In the genomic region with DNA sequence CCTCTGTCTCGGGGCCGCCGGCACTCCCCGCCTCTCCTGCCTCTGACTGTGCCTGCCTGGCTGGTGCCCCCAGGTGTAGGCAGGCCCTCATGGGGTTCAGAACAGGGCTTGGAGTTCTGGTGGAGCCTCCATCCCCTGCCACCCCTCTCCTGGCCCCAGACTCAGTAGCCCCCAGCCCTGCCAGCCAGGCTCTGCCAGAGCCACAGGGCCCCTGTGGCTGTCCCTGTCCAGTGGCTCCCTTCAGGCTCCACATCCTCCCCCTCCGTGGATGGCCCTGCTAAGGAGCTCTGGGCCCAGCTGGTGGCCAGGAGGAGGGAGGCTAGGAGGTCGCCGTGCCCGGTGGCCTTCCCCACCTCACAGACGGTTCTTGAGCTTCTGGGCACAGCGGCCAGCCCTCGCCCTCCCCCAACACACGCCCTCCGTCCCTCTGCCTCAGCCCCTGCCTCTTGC, we compare ENCODE assay signal across 14 cellular contexts. TPM values are rescaled to one million over a fixed set of nuclear protein-coding genes. Genes with fewer than 3 reads are reported as not detected.
A peak's percentile ranks its signal among the peaks of the same experiment; 100 is the strongest.
DNase-seq lines count a peak whose midpoint lies in the region; ATAC-seq, FAIRE-seq and TF ChIP-seq lines count a peak whose summit lies in the region.
"Had no signal": no experiment of that assay in that cellular context is flagged by ENCODE, and none has a peak within 500 bp of the region (broad histone marks: within the 10 kb centered on the region; RNA-seq: fewer than 3 reads in every experiment).

No MANE protein-coding gene starts in this region.

- intact Hi-C loops in colonic mucosa (cut with DNase I) (no loop called here), lower lobe of right lung (cut with DNase I) (no loop called here)

- H3K9me3 ChIP-seq in HUES64 (ENCODE audit: insufficient read depth, low read depth, low read length) (no peaks in the 10 kb centered on the region), colonic mucosa (no peaks in the 10 kb centered on the region), lower lobe of right lung (no peaks in the 10 kb centered on the region), suprapubic skin (no peaks in the 10 kb centered on the region)
- H3K9me3 ChIP-seq: Caco-2 had no signal

- H3K36me3 ChIP-seq in HUES64 (ENCODE audit: insufficient read depth, low read length): no peaks in the 10 kb centered on the region
- no peaks in the 10 kb centered on the region for H3K36me3 ChIP-seq in colonic mucosa
- no peaks in the 10 kb centered on the region for H3K36me3 ChIP-seq in lower lobe of right lung
- H3K36me3 ChIP-seq in suprapubic skin: no peaks in the 10 kb centered on the region

- TF ChIP-seq POLR2A in suprapubic skin (IDR thresholded peaks at IDR 0.05): no peak

- ATAC-seq in lower lobe of right lung: no peak
- ATAC-seq: stimulated activated memory B cell treated with anti-CD40 and anti-IgM and Interleukin-4, amounts not matched to agents 10 μg/mL and 1 μg/mL and 100 μg/mL, for 72 hours had no signal

- H3K4me3 ChIP-seq in HUES64 (ENCODE audit: low read length) (no peak overlapping the region), colonic mucosa (no peak overlapping the region), lower lobe of right lung (no peak overlapping the region), suprapubic skin (no peak overlapping the region)

- TF ChIP-seq EP300 in suprapubic skin (IDR thresholded peaks at IDR 0.05): no peak

- FAIRE-seq in GM19239 (lab: Jason Lieb, UNC): no peak

- H3K27me3 ChIP-seq in HUES64 (ENCODE audit: insufficient read depth, low read length) (no peaks in the 10 kb centered on the region), colonic mucosa (no peaks in the 10 kb centered on the region), lower lobe of right lung (ENCODE audit: low read depth) (no peaks in the 10 kb centered on the region), suprapubic skin (no peaks in the 10 kb centered on the region)

- H3K4me1 ChIP-seq in HUES64 (ENCODE audit: insufficient read depth, low read length) (peaks cover 28% of the 10 kb centered on the region), colonic mucosa (peaks cover 35% of the 10 kb centered on the region), lower lobe of right lung (peaks cover 63% of the 10 kb centered on the region), suprapubic skin (peaks cover 82% of the 10 kb centered on the region)

- 72% methylated on average over 13 of the region's 13 CpGs for WGBS in HUES64
- 48% methylated on average over 10 of the region's 13 CpGs for WGBS in suprapubic skin

- peak overlapping the region; percentile 98; the same call in 1 of the 2 replicates for H3K27ac ChIP-seq in HUES64 (ENCODE audit: low read depth, low read length)
- peak overlapping the region; percentile 59 for H3K27ac ChIP-seq in colonic mucosa
- H3K27ac ChIP-seq in lower lobe of right lung: peak overlapping the region; percentile 86
- peak overlapping the region; percentile 65 for H3K27ac ChIP-seq in suprapubic skin

- H3K9ac ChIP-seq in HUES64 (ENCODE audit: low read depth, low read length): no peak overlapping the region
- peak overlapping the region; percentile 8 to 51 for H3K9ac ChIP-seq in colonic mucosa (ENCODE audit: low read depth in 2 of 2, low read length in 2 of 2)

- TF ChIP-seq CTCF in colonic mucosa (IDR thresholded peaks at IDR 0.05) (no peak), lower lobe of right lung (IDR thresholded peaks at IDR 0.05) (no peak), suprapubic skin (IDR thresholded peaks at IDR 0.05) (no peak)

- DNase-seq in colonic mucosa (no peak), lower lobe of right lung (peak; percentile 44), suprapubic skin (ENCODE audit: low spot score in 2 of 2) (no peak), COLO829 (ENCODE audit: low spot score) (no peak), GM19239 (ENCODE audit: insufficient read length, low spot score) (no peak), NOMO-1 (lab: John Stamatoyannopoulos, UW; ENCODE audit: unreplicated experiment in 2 of 2) (no peak), C1 segment of cervical spinal cord (lab: John Stamatoyannopoulos, UW) (no peak)
- DNase-seq: Caco-2; central memory CD4-positive, alpha-beta T cell; foreskin fibroblast; HCEC 1CT; SHP77 had no signal

RNA-seq across cellular contexts. Expression of a gene that starts 12.5 kb away (rescaled TPM):
- polyA plus RNA-seq in HUES64 (2013, experiment 1 of 2): 9.3 TPM
- polyA plus RNA-seq in HUES64 (2013, experiment 2 of 2): 8.2 TPM
- total RNA-seq in colonic mucosa: 10 to 100 TPM in 1 of 2 donors, 1 to 10 TPM in 1; 10.0 to 17.8 TPM
- total RNA-seq in lower lobe of right lung: 11.0 TPM
- 10 to 100 TPM; 15.9 to 21.9 (median 18.5) TPM for total RNA-seq in suprapubic skin

RNA-seq across cellular contexts. Expression of a gene that starts 18.9 kb away (rescaled TPM):
- 324 TPM for polyA plus RNA-seq in HUES64 (2013, experiment 1 of 2)
- polyA plus RNA-seq in HUES64 (2013, experiment 2 of 2): 386 TPM
- total RNA-seq in colonic mucosa: 1,000 to 10,000 TPM; 1,501 to 4,641 TPM
- total RNA-seq in lower lobe of right lung: 115 TPM
- 100 to 1,000 TPM; 107 to 172 (median 128) TPM for total RNA-seq in suprapubic skin

RNA-seq across cellular contexts. Expression of a gene that starts 20.9 kb away (rescaled TPM):
- polyA plus RNA-seq in HUES64 (2013, experiment 1 of 2): 20.5 TPM
- polyA plus RNA-seq in HUES64 (2013, experiment 2 of 2): 21.2 TPM
- total RNA-seq in colonic mucosa (10 to 100 TPM; 26.8 to 29.7 TPM), lower lobe of right lung (29.8 TPM), suprapubic skin (10 to 100 TPM; 30.2 to 55.1 (median 39.9) TPM)

RNA-seq across cellular contexts. Expression of a gene that starts 21.2 kb away (rescaled TPM):
- polyA plus RNA-seq in HUES64 (2013, experiment 1 of 2): 21.1 TPM
- 31.8 TPM for polyA plus RNA-seq in HUES64 (2013, experiment 2 of 2)
- total RNA-seq in colonic mucosa (10 to 100 TPM; 37.1 to 41.5 TPM), lower lobe of right lung (33.0 TPM), suprapubic skin (10 to 100 TPM; 17.1 to 30.3 (median 21.9) TPM)

Comparison
In these comparisons a context has a peak if more than half of its experiments do, and no peak if none do; other contexts are left out.
1. RNA of a gene that starts 18.9 kb away (total RNA-seq): 1,501 to 4,641 TPM in colonic mucosa; 107 to 172 TPM in suprapubic skin and 115 TPM in lower lobe of right lung (single experiment); every median in the first group is over 4 times any median in the second.
2. Peak in every context shown above with its lines, with median percentiles within 50 percentile points of each other: H3K27ac ChIP-seq.